Comparison of ENCODE assay signal across 9 cellular contexts in the genomic region with DNA sequence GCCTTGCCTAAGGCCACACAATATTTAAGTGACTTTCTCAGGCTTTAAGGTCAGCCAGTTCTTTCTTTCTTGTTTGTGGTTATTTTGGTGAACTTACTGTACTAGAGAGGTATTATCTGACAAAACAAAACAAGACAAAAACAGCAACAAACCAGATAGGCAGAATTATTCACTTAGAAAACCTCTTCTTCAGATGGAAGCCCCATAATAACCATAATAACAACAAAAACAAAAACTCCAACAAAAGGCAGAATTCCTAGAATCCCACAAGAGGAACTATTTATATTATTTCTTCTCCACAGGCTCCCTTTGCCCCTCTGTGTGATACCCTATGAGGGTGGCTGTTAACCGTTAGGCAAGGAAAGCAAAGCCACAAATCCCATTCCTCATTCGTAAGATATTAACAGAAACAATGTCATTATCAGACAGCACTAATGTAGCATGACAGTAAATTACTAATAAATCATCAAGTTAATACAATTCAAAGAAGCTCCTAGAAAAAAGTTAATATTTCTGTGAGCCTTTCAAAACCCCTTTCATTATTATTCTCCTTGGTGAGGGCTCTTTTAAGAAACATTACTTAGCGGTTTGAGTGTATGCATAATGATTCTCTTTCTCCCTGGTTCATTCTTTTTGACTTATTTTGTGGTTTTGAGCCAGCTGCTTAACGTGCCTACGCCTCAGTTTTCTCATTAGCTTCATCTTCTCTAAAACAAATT.
A peak's percentile ranks its signal among the peaks of the same experiment; 100 is the strongest.
DNase-seq lines count a peak whose midpoint lies in the region; ATAC-seq and TF ChIP-seq lines count a peak whose summit lies in the region.
"Had no signal": no experiment of that assay in that cellular context is flagged by ENCODE, and none has a peak within 500 bp of the region (broad histone marks: within the 10 kb centered on the region; RNA-seq: fewer than 3 reads in every experiment).

No MANE protein-coding gene starts in this region.

- H3K4me3 Mint-ChIP-seq in mesothelial cell of epicardium, result no peak overlapping the region

- no peaks in the 10 kb centered on the region for H3K27me3 Mint-ChIP-seq in mesothelial cell of epicardium (ENCODE audit: low read depth)

- no peaks in the 10 kb centered on the region for H3K9me3 Mint-ChIP-seq in mesothelial cell of epicardium

- DNase-seq in mesothelial cell of epicardium (ENCODE audit: low spot score in 2 of 2, unreplicated experiment in 2 of 2) (no peak), SK-N-DZ (ENCODE audit: low spot score) (no peak), NCI-H1105 treated with DMSO at 0.1 percent for 48 hours (lab: John Stamatoyannopoulos, UW) (no peak), iPS-NIHi11 (ENCODE audit: low spot score) (no peak), NCI-H82 (lab: John Stamatoyannopoulos, UW) (no peak)
- DNase-seq: tibial artery had no signal

- H3K4me1 Mint-ChIP-seq in mesothelial cell of epicardium, result peaks cover 58% of the 10 kb centered on the region

- TF ChIP-seq CTCF in mesothelial cell of epicardium (IDR thresholded peaks at IDR 0.05; ENCODE audit: unreplicated experiment), result no peak

- ATAC-seq in GM19025 (IDR thresholded peaks at IDR 0.05; ENCODE audit: low read depth, unreplicated experiment) (peak; percentile 84), HG02678 (IDR thresholded peaks at IDR 0.05; ENCODE audit: unreplicated experiment) (peak; percentile 86), HG03565 (IDR thresholded peaks at IDR 0.05; ENCODE audit: unreplicated experiment) (peak; percentile 71)

- H3K36me3 Mint-ChIP-seq in mesothelial cell of epicardium, result peaks cover 4% of the 10 kb centered on the region

- H3K27ac Mint-ChIP-seq in mesothelial cell of epicardium, result peak overlapping the region; percentile 39
